In the genomic region with DNA sequence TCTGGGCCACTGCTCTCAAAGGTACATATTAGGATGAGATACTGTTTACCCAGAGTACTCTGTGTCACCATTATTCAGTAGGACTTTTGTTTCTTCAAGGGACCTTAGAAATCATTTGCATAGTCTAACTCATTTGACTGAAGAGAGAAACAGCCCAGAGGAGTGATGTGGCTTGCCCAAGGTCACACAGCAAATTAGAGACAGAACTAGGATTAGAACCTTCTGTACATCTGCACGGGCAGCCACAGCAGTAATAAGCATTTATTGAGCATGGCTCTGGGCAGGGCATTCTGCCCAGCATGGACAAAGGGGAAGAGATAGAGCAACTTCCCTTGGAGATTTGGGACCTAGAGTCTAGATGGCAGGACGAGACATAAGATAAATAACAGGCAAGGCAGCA, we compare ENCODE assay signal across 27 cellular contexts. TPM values are rescaled to one million over a fixed set of nuclear protein-coding genes. Genes with fewer than 3 reads are reported as not detected.
A peak's percentile ranks its signal among the peaks of the same experiment; 100 is the strongest.
DNase-seq lines count a peak whose midpoint lies in the region; ATAC-seq, FAIRE-seq and TF ChIP-seq lines count a peak whose summit lies in the region.
"Had no signal": no experiment of that assay in that cellular context is flagged by ENCODE, and none has a peak within 500 bp of the region (broad histone marks: within the 10 kb centered on the region; RNA-seq: fewer than 3 reads in every experiment).

No MANE protein-coding gene starts in this region.

- no peaks in the 10 kb centered on the region for H3K9me1 ChIP-seq in K562 (ENCODE audit: control insufficient read depth, insufficient read depth, low read length)

- no peak overlapping the region for H3K14ac ChIP-seq in H9 (ENCODE audit: insufficient read depth, low read length)

- H3K79me1 ChIP-seq in H9 (ENCODE audit: insufficient read depth, low read depth, low read length, poor library complexity, severe bottlenecking), result no peaks in the 10 kb centered on the region

- H3K27me3 Mint-ChIP-seq in H9 (ENCODE audit: low read depth) (no peaks in the 10 kb centered on the region), naive B cell (no peaks in the 10 kb centered on the region)
- H3K27me3 Mint-ChIP-seq: activated CD4-positive, alpha-beta T cell treated with anti-CD3 and anti-CD28 coated beads, Interleukin-2, amount 10 ng/mL, durations not matched to agents 24 days and 14 days; activated naive CD8-positive, alpha-beta T cell treated with anti-CD3 and anti-CD28 coated beads for 36 hours; central memory CD8-positive, alpha-beta T cell had no signal

- no peaks in the 10 kb centered on the region for H3K27me3 ChIP-seq in BLaER1 treated with 17β-estradiol and CSF1 and Interleukin-3, amounts not matched to agents 10 nM and 100 nM
- H3K27me3 ChIP-seq in H9 (ENCODE audit: insufficient read depth, low read length), result no peaks in the 10 kb centered on the region
- no peaks in the 10 kb centered on the region for H3K27me3 ChIP-seq in K562 (ENCODE audit: control insufficient read depth in 2 of 2, insufficient read depth in 2 of 2, low read length in 2 of 2)
- H3K27me3 ChIP-seq: ovary had no signal

- H3K9ac ChIP-seq in BLaER1 treated with 17β-estradiol and CSF1 and Interleukin-3, amounts not matched to agents 10 nM and 100 nM, result peak overlapping the region in 2 of 11 experiments; percentile 13 to 32; a peak in 1 of 22 replicates
- H3K9ac ChIP-seq in H9 (ENCODE audit: extremely low read depth, insufficient read length, low read length) (no peak overlapping the region), K562 (ENCODE audit: insufficient read depth in 1 of 2, low read depth in 2 of 2, low read length in 2 of 2) (no peak overlapping the region)

- peaks cover 27 to 41% (median 37%) of the 10 kb centered on the region in 10 experiments for H3K4me1 ChIP-seq in BLaER1 treated with 17β-estradiol and CSF1 and Interleukin-3, amounts not matched to agents 10 nM and 100 nM
- H3K4me1 ChIP-seq in H9 (ENCODE audit: insufficient read depth, low read length) (no peaks in the 10 kb centered on the region; the same call in 1 of the 2 replicates), K562 (replicated peaks in 1 of 2; ENCODE audit: control insufficient read depth in 2 of 2, insufficient read depth in 2 of 2, low read length in 2 of 2) (peaks cover 13 to 29% of the 10 kb centered on the region in 2 experiments)

- peaks cover 27 to 56% (median 47%) of the 10 kb centered on the region in 11 experiments for H3K36me3 ChIP-seq in BLaER1 treated with 17β-estradiol and CSF1 and Interleukin-3, amounts not matched to agents 10 nM and 100 nM
- H3K36me3 ChIP-seq in K562 (ENCODE audit: control insufficient read depth, insufficient read depth, low read length), result peaks cover 41% of the 10 kb centered on the region; the same call in 2 of the 3 replicates
- H3K36me3 ChIP-seq: ovary had no signal

- in situ Hi-C loops in K562 (cut with MboI), result no loop called here

- no peak overlapping the region for H4K5ac ChIP-seq in H9 (ENCODE audit: insufficient read length, low read depth, low read length)

- no peak for TF ChIP-seq RAD21 in K562 (CRISPR knock-in tag; conservative IDR thresholded peaks at IDR 0.05 in 1 of 2, IDR thresholded peaks at IDR 0.05 in 1 of 2)

- H3K79me2 ChIP-seq in H9 (ENCODE audit: insufficient read depth, low read length) (no peaks in the 10 kb centered on the region), K562 (ENCODE audit: control insufficient read depth, insufficient read depth, low read length) (no peaks in the 10 kb centered on the region)

- H2BK120ac ChIP-seq in H9 (ENCODE audit: low read depth, low read length, poor library complexity, severe bottlenecking), result no peak overlapping the region

- intact Hi-C loops in K562 (cut with micrococcal nuclease), result no loop called here

- no peak overlapping the region for H2BK5ac ChIP-seq in H9 (ENCODE audit: insufficient read length, low read length)

- H3K9me3 ChIP-seq in BLaER1 treated with 17β-estradiol and CSF1 and Interleukin-3, amounts not matched to agents 10 nM and 100 nM (replicated peaks in 1 of 11), result no peaks in the 10 kb centered on the region
- H3K9me3 ChIP-seq in H9 (ENCODE audit: control insufficient read depth, low read depth, low read length) (no peaks in the 10 kb centered on the region), K562 (replicated peaks; ENCODE audit: control insufficient read depth, insufficient read depth, low read depth, low read length) (no peaks in the 10 kb centered on the region)
- H3K9me3 ChIP-seq: ovary had no signal

- no peak for FAIRE-seq in K562 (lab: Jason Lieb, UNC)

- H3K4me3 Mint-ChIP-seq in H9 (no peak overlapping the region), naive B cell (no peak overlapping the region)
- H3K4me3 Mint-ChIP-seq: activated CD4-positive, alpha-beta T cell treated with anti-CD3 and anti-CD28 coated beads, Interleukin-2, amount 10 ng/mL, durations not matched to agents 24 days and 14 days; activated naive CD8-positive, alpha-beta T cell treated with anti-CD3 and anti-CD28 coated beads for 36 hours; central memory CD8-positive, alpha-beta T cell; natural killer cell had no signal

- H3K36me3 Mint-ChIP-seq in H9 (ENCODE audit: insufficient read depth in 1 of 3, low read depth in 3 of 3) (peaks cover 13 to 46% (median 40%) of the 10 kb centered on the region in 3 experiments; a peak in 6 of 7 replicates), naive B cell (peaks cover 25 to 30% of the 10 kb centered on the region in 2 donors)

- no peak overlapping the region for H3K4ac ChIP-seq in H9 (ENCODE audit: low read depth, low read length)

- H3K4me1 Mint-ChIP-seq in H9, result peaks cover 32 to 43% of the 10 kb centered on the region in 2 experiments
- H3K4me1 Mint-ChIP-seq in naive B cell, result peaks cover 0 to 17% (median 0%) of the 10 kb centered on the region in 3 donors
- H3K4me1 Mint-ChIP-seq: activated CD4-positive, alpha-beta T cell treated with anti-CD3 and anti-CD28 coated beads, Interleukin-2, amount 10 ng/mL, durations not matched to agents 24 days and 14 days; activated naive CD8-positive, alpha-beta T cell treated with anti-CD3 and anti-CD28 coated beads for 36 hours; central memory CD8-positive, alpha-beta T cell had no signal

- BruUV-seq in K562 (replicated peaks; lab: Mats Ljungman, UMichigan), result no TSS peak

- no peak overlapping the region for H3K18ac ChIP-seq in H9 (ENCODE audit: insufficient read length, low read depth, low read length)

- peaks cover 0 to 8% (median 0%) of the 10 kb centered on the region in 11 experiments; a peak in 3 of 22 replicates for H4K20me1 ChIP-seq in BLaER1 treated with 17β-estradiol and CSF1 and Interleukin-3, amounts not matched to agents 10 nM and 100 nM
- H4K20me1 ChIP-seq in H9 (ENCODE audit: control insufficient read depth, insufficient read depth, insufficient read length), result no peaks in the 10 kb centered on the region
- H4K20me1 ChIP-seq in K562 (replicated peaks; ENCODE audit: control insufficient read depth, insufficient read depth, low read length), result no peaks in the 10 kb centered on the region

- no peak for TF ChIP-seq CTCF in H9 (conservative IDR thresholded peaks at IDR 0.05)
- TF ChIP-seq CTCF in K562 (IDR thresholded peaks at IDR 0.05 in 2 of 3, conservative IDR thresholded peaks at IDR 0.05 in 1 of 3; ENCODE audit: insufficient read depth in 2 of 3, low read depth in 1 of 3, low read length in 3 of 3), result no peak

- H2AK5ac ChIP-seq in H9 (ENCODE audit: insufficient read length, low read length), result no peak overlapping the region

- H3K27ac ChIP-seq in BLaER1 treated with 17β-estradiol and CSF1 and Interleukin-3, amounts not matched to agents 10 nM and 100 nM, result peak overlapping the region in 5 of 11 experiments; percentile 31 to 70 (median 48); a peak in 7 of 22 replicates
- H3K27ac ChIP-seq in H9 (ENCODE audit: insufficient read length, low read depth, low read length), result no peak overlapping the region
- H3K27ac ChIP-seq in K562 (ENCODE audit: extremely low read depth, low read depth, low read length), result peak overlapping the region; percentile 73; the same call in 2 of the 3 replicates
- H3K27ac ChIP-seq: ovary, SK-N-MC had no signal

- H3K9me3 Mint-ChIP-seq in H9, result no peaks in the 10 kb centered on the region
- no peaks in the 10 kb centered on the region for H3K9me3 Mint-ChIP-seq in naive B cell
- H3K9me3 Mint-ChIP-seq: activated CD4-positive, alpha-beta T cell treated with anti-CD3 and anti-CD28 coated beads, Interleukin-2, amount 10 ng/mL, durations not matched to agents 24 days and 14 days; activated naive CD8-positive, alpha-beta T cell treated with anti-CD3 and anti-CD28 coated beads for 36 hours; central memory CD8-positive, alpha-beta T cell; natural killer cell had no signal

- no peak overlapping the region for H4K91ac ChIP-seq in H9 (ENCODE audit: insufficient read length, low read depth, low read length)

- CTCF ChIA-PET in K562 (lab: Yijun Ruan, JAX; ENCODE audit: low intra/inter-chr PET ratio), result no interaction called here

- POLR2A ChIA-PET in K562 (lab: Yijun Ruan, JAX), result interaction anchor here (0.6 to 1.0 kb wide), 2 partner anchors 32 to 871 kb away, joined by 3 read pairs; no protein-coding TSS in a partner anchor

- no CpG with 5 or more reads among the region's 2 CpGs for WGBS in H9 (ENCODE audit: extremely low coverage, insufficient read length, low lambda C conversion rate)
- 76% methylated on average over 2 of the region's 2 CpGs for WGBS in K562 (ENCODE audit: insufficient coverage, low coverage, missing lambda C conversion rate)

- H3K27ac Mint-ChIP-seq in H9, result peak overlapping the region; percentile 14 to 95 (median 78); a peak in 4 of 7 replicates
- peak overlapping the region in 4 of 6 donors; percentile 27 to 90 (median 62) for H3K27ac Mint-ChIP-seq in naive B cell
- H3K27ac Mint-ChIP-seq: activated CD4-positive, alpha-beta T cell treated with anti-CD3 and anti-CD28 coated beads, Interleukin-2, amount 10 ng/mL, durations not matched to agents 24 days and 14 days; natural killer cell had no signal

- no peak overlapping the region for H3K23ac ChIP-seq in H9 (ENCODE audit: insufficient read length, low read depth, low read length)

- DNase-seq in H9 (no peak), K562 (ENCODE audit: extremely low read depth in 1 of 4, low spot score in 3 of 4) (no peak), naive B cell (no peak), NCI-H1417 treated with DMSO at 0.1 percent for 48 hours (lab: John Stamatoyannopoulos, UW) (no peak), T-helper 2 cell (no peak), foreskin melanocyte (no peak)
- DNase-seq: activated CD4-positive, alpha-beta T cell treated with anti-CD3 and anti-CD28 coated beads, Interleukin-2, amount 10 ng/mL, durations not matched to agents 24 days and 14 days; activated naive CD8-positive, alpha-beta T cell treated with anti-CD3 and anti-CD28 coated beads for 36 hours; C1 segment of cervical spinal cord; COR-L47; dermis blood vessel endothelial cell; DMS79 treated with DMSO at 0.1 percent for 48 hours; hypothalamus; Karpas-422; left ventricle myocardium superior; natural killer cell; NCI-H1436 treated with DMSO at 0.1 percent for 48 hours; ovary; retina; stimulated activated CD4-positive, alpha-beta T cell treated with anti-CD3 and anti-CD28 coated beads, Interleukin-1b, Interleukin-23, amount 100 ng/mL, for 48 hours had no signal

- no peak overlapping the region for H3K4me3 ChIP-seq in BLaER1 treated with 17β-estradiol and CSF1 and Interleukin-3, amounts not matched to agents 10 nM and 100 nM
- H3K4me3 ChIP-seq in K562, result no peak overlapping the region
- H3K4me3 ChIP-seq: ovary, SK-N-MC, smooth muscle cell had no signal

- TF ChIP-seq POLR2A in K562 (conservative IDR thresholded peaks at IDR 0.05), result no peak

- no peak overlapping the region for H2BK15ac ChIP-seq in H9 (ENCODE audit: low read depth, low read length)

- H2AFZ ChIP-seq in H9 (ENCODE audit: low read length) (no peak overlapping the region), K562 (ENCODE audit: low read depth, low read length) (no peak overlapping the region)

- TF ChIP-seq EP300 in K562 (IDR thresholded peaks at IDR 0.05; ENCODE audit: low read length), result no peak

- H3K23me2 ChIP-seq in H9 (ENCODE audit: insufficient read length, low read depth, low read length, poor library complexity, severe bottlenecking), result no peaks in the 10 kb centered on the region

- ATAC-seq in K562 (no peak), naive B cell (ENCODE audit: low read depth in 2 of 2) (no peak), GM21737 (IDR thresholded peaks at IDR 0.05; ENCODE audit: unreplicated experiment) (no peak)
- ATAC-seq: left ventricle myocardium superior, natural killer cell had no signal

- peak overlapping the region in 9 of 11 experiments; percentile 41 to 75 (median 68); a peak in 18 of 22 replicates for H3K4me2 ChIP-seq in BLaER1 treated with 17β-estradiol and CSF1 and Interleukin-3, amounts not matched to agents 10 nM and 100 nM
- H3K4me2 ChIP-seq in H9 (ENCODE audit: insufficient read depth, insufficient read length, low read length), result no peak overlapping the region
- no peak overlapping the region for H3K4me2 ChIP-seq in K562 (ENCODE audit: insufficient read depth, low read length)
- H3K4me2 ChIP-seq: smooth muscle cell had no signal

- no peak overlapping the region for H2BK20ac ChIP-seq in H9 (ENCODE audit: low read depth, low read length, poor library complexity, severe bottlenecking)

- H3K56ac ChIP-seq in H9 (ENCODE audit: insufficient read length, low read depth, low read length), result no peak overlapping the region

- no peak overlapping the region for H3T11ph ChIP-seq in H9 (ENCODE audit: low read length)

- H4K8ac ChIP-seq in H9 (replicated peaks; ENCODE audit: insufficient read length, low read depth, low read length), result no peak overlapping the region

- H2BK12ac ChIP-seq in H9 (ENCODE audit: insufficient read length, low read depth, low read length), result no peak overlapping the region

RNA-seq across cellular contexts. Expression of gene NHLH1, which starts 5.7 kb away (rescaled TPM):
- 1.3 and 1.5 TPM in 2 replicates for total RNA-seq in H9 (2021)
- 1.5 and 2.6 TPM in 2 replicates for total RNA-seq in K562 (2011; cell fraction: chromatin; rRNA removed; ENCODE audit: low replicate concordance)
- total RNA-seq in K562 (2011; cell fraction: nucleolus; rRNA removed), result 1.3 and 2.0 TPM in 2 replicates
- 2.5 and 2.9 TPM in 2 replicates for total RNA-seq in K562 (2011; cell fraction: nucleoplasm; rRNA removed)
- total RNA-seq in K562 (2014; rRNA removed), result 0.09 and 0.16 TPM in 2 replicates
- total RNA-seq in K562 (2014; rRNA removed; fragmentation: Illumina TruSeq; extraction: Trizol), result 0.33 and 0.35 TPM in 2 replicates
- total RNA-seq in K562 (2015; rRNA removed; fragmentation: Illumina TruSeq; extraction: Trizol), result not detected in 2 replicates
- total RNA-seq in K562 (2021), result 0.78 and 0.84 TPM in 2 replicates
- polyA plus RNA-seq in K562 (2011; rRNA removed), result 0.29 and 0.57 TPM in 2 replicates
- polyA plus RNA-seq in K562 (2011; cell fraction: cytosol; rRNA removed), result 0.40 and 0.71 TPM in 2 replicates
- 1.2 and 1.4 TPM in 2 replicates for polyA plus RNA-seq in K562 (2011; cell fraction: nucleus; rRNA removed)
- 0.31 and 1.6 TPM in 2 replicates for polyA plus RNA-seq in K562 (2012)
- 0.88 and 1.0 TPM in 2 replicates for polyA plus RNA-seq in K562 (2014; fragmentation: Illumina TruSeq; extraction: Trizol)
- under 1 TPM; 0.20 to 0.37 TPM for polyA plus RNA-seq in K562 (2014; fragmentation: Nextera tagmentation; extraction: Ambion mirVana)
- polyA plus RNA-seq in K562 (2014; rRNA removed), result 1.3 and 1.4 TPM in 2 replicates
- polyA minus RNA-seq in K562 (2011; rRNA and poly(A)+ RNA removed), result 0.21 and 0.25 TPM in 2 replicates
- polyA minus RNA-seq in K562 (2011; cell fraction: cytosol; rRNA and poly(A)+ RNA removed), result 0.46 TPM in 1 of 2 replicates, not detected in the other
- 0.40 and 0.78 TPM in 2 replicates for polyA minus RNA-seq in K562 (2011; cell fraction: nucleus; rRNA and poly(A)+ RNA removed)
- not detected for polyA plus RNA-seq in naive B cell (ENCODE audit: low read depth in 6 of 6)
- total RNA-seq: left ventricle myocardium superior, smooth muscle cell, ureter had no signal

RNA-seq across cellular contexts. Expression of gene NCSTN, which starts 18.0 kb away (rescaled TPM):
- 67.8 and 69.3 TPM in 2 replicates for total RNA-seq in H9 (2021)
- 203 and 289 TPM in 2 replicates for total RNA-seq in K562 (2011; cell fraction: chromatin; rRNA removed; ENCODE audit: low replicate concordance)
- total RNA-seq in K562 (2011; cell fraction: nucleolus; rRNA removed), result 237 and 279 TPM in 2 replicates
- total RNA-seq in K562 (2011; cell fraction: nucleoplasm; rRNA removed), result 253 and 291 TPM in 2 replicates
- 21.3 and 27.3 TPM in 2 replicates for total RNA-seq in K562 (2014; rRNA removed)
- 34.9 and 35.8 TPM in 2 replicates for total RNA-seq in K562 (2014; rRNA removed; fragmentation: Illumina TruSeq; extraction: Trizol)
- 37.2 and 42.3 TPM in 2 replicates for total RNA-seq in K562 (2015; rRNA removed; fragmentation: Illumina TruSeq; extraction: Trizol)
- total RNA-seq in K562 (2021), result 54.1 and 57.9 TPM in 2 replicates
- polyA plus RNA-seq in K562 (2011; rRNA removed), result 64.3 and 104 TPM in 2 replicates
- polyA plus RNA-seq in K562 (2011; cell fraction: cytosol; rRNA removed), result 103 and 114 TPM in 2 replicates
- polyA plus RNA-seq in K562 (2011; cell fraction: nucleus; rRNA removed), result 178 and 195 TPM in 2 replicates
- polyA plus RNA-seq in K562 (2012), result 46.6 and 93.0 TPM in 2 replicates
- 75.9 and 91.1 TPM in 2 replicates for polyA plus RNA-seq in K562 (2014; fragmentation: Illumina TruSeq; extraction: Trizol)
- 10 to 100 TPM; 46.0 to 68.7 TPM for polyA plus RNA-seq in K562 (2014; fragmentation: Nextera tagmentation; extraction: Ambion mirVana)
- 55.3 and 60.7 TPM in 2 replicates for polyA plus RNA-seq in K562 (2014; rRNA removed)
- 85.4 and 89.2 TPM in 2 replicates for polyA minus RNA-seq in K562 (2011; rRNA and poly(A)+ RNA removed)
- 40.9 and 45.8 TPM in 2 replicates for polyA minus RNA-seq in K562 (2011; cell fraction: cytosol; rRNA and poly(A)+ RNA removed)
- 56.5 and 78.1 TPM in 2 replicates for polyA minus RNA-seq in K562 (2011; cell fraction: nucleus; rRNA and poly(A)+ RNA removed)
- 100 to 1,000 TPM in 1 of 6 donors, 10 to 100 TPM in 5; 81.1 to 182 (median 89.3) TPM for polyA plus RNA-seq in naive B cell (ENCODE audit: low read depth in 6 of 6)

RNA-seq across cellular contexts. Expression of gene COPA, which starts 18.1 kb away (rescaled TPM):
- total RNA-seq in H9 (2021) (118 TPM in 2 replicates), K562 (2014; rRNA removed) (93.5 and 121 TPM in 2 replicates), K562 (2014; rRNA removed; fragmentation: Illumina TruSeq; extraction: Trizol) (79.9 and 92.1 TPM in 2 replicates), K562 (2015; rRNA removed; fragmentation: Illumina TruSeq; extraction: Trizol) (73.1 and 80.7 TPM in 2 replicates), K562 (2021) (102 and 110 TPM in 2 replicates)
- 224 and 416 TPM in 2 replicates for total RNA-seq in K562 (2011; cell fraction: chromatin; rRNA removed; ENCODE audit: low replicate concordance)
- total RNA-seq in K562 (2011; cell fraction: nucleolus; rRNA removed), result 117 and 133 TPM in 2 replicates
- total RNA-seq in K562 (2011; cell fraction: nucleoplasm; rRNA removed), result 151 and 175 TPM in 2 replicates
- polyA plus RNA-seq in K562 (2011; rRNA removed) (222 and 236 TPM in 2 replicates), K562 (2014; fragmentation: Illumina TruSeq; extraction: Trizol) (119 and 154 TPM in 2 replicates), K562 (2014; fragmentation: Nextera tagmentation; extraction: Ambion mirVana) (100 to 1,000 TPM in 1 of 2 experiments, 10 to 100 TPM in 1; 49.8 to 123 TPM), K562 (2014; rRNA removed) (99.5 and 125 TPM in 2 replicates), naive B cell (ENCODE audit: low read depth in 6 of 6) (100 to 1,000 TPM; 107 to 130 (median 119) TPM)
- polyA plus RNA-seq in K562 (2011; cell fraction: cytosol; rRNA removed), result 140 and 207 TPM in 2 replicates
- 79.0 and 109 TPM in 2 replicates for polyA plus RNA-seq in K562 (2011; cell fraction: nucleus; rRNA removed)
- polyA plus RNA-seq in K562 (2012), result 107 and 187 TPM in 2 replicates
- polyA minus RNA-seq in K562 (2011; rRNA and poly(A)+ RNA removed), result 382 and 419 TPM in 2 replicates
- polyA minus RNA-seq in K562 (2011; cell fraction: cytosol; rRNA and poly(A)+ RNA removed), result 161 and 169 TPM in 2 replicates
- polyA minus RNA-seq in K562 (2011; cell fraction: nucleus; rRNA and poly(A)+ RNA removed), result 73.5 and 122 TPM in 2 replicates

RNA-seq across cellular contexts. Expression of gene VANGL2, which starts 39.2 kb away (rescaled TPM):
- total RNA-seq in H9 (2021) (57.7 and 58.5 TPM in 2 replicates), K562 (2014; rRNA removed) (0.82 and 1.1 TPM in 2 replicates), K562 (2014; rRNA removed; fragmentation: Illumina TruSeq; extraction: Trizol) (0.95 and 1.1 TPM in 2 replicates), K562 (2015; rRNA removed; fragmentation: Illumina TruSeq; extraction: Trizol) (0.98 and 1.1 TPM in 2 replicates), K562 (2021) (3.4 and 3.8 TPM in 2 replicates)
- total RNA-seq in K562 (2011; cell fraction: chromatin; rRNA removed; ENCODE audit: low replicate concordance), result 3.7 and 6.1 TPM in 2 replicates
- total RNA-seq in K562 (2011; cell fraction: nucleolus; rRNA removed), result 3.4 and 4.8 TPM in 2 replicates
- total RNA-seq in K562 (2011; cell fraction: nucleoplasm; rRNA removed), result 6.5 and 8.4 TPM in 2 replicates
- polyA plus RNA-seq in K562 (2011; rRNA removed) (4.0 and 4.4 TPM in 2 replicates), K562 (2014; fragmentation: Illumina TruSeq; extraction: Trizol) (3.5 TPM in 2 replicates), K562 (2014; fragmentation: Nextera tagmentation; extraction: Ambion mirVana) (under 1 TPM; 0.28 to 0.42 TPM), K562 (2014; rRNA removed) (3.7 and 3.9 TPM in 2 replicates), naive B cell (ENCODE audit: low read depth in 6 of 6) (under 1 TPM in 5 of 6 donors, not detected in 1; 0.05 to 0.19 (median 0.08) TPM)
- 6.2 and 6.4 TPM in 2 replicates for polyA plus RNA-seq in K562 (2011; cell fraction: cytosol; rRNA removed)
- 7.2 and 10.3 TPM in 2 replicates for polyA plus RNA-seq in K562 (2011; cell fraction: nucleus; rRNA removed)
- 2.0 and 3.4 TPM in 2 replicates for polyA plus RNA-seq in K562 (2012)
- polyA minus RNA-seq in K562 (2011; rRNA and poly(A)+ RNA removed), result 2.5 and 3.3 TPM in 2 replicates
- 1.5 and 2.5 TPM in 2 replicates for polyA minus RNA-seq in K562 (2011; cell fraction: cytosol; rRNA and poly(A)+ RNA removed)
- 1.1 and 1.3 TPM in 2 replicates for polyA minus RNA-seq in K562 (2011; cell fraction: nucleus; rRNA and poly(A)+ RNA removed)
- total RNA-seq: T-helper 2 cell treated with Interferon-gamma antibody and Interleukin-4, amounts not matched to agents 100 ng/mL and 5 ng/mL, for 36 hours had no signal

Comparison
In these comparisons a context has a peak if more than half of its experiments do, and no peak if none do; other contexts are left out.
1. H3K4me2 ChIP-seq: peak in BLaER1 treated with 17β-estradiol and CSF1 and Interleukin-3, amounts not matched to agents 10 nM and 100 nM (9 of 11); none in H9 (single experiment) and K562 (single experiment).